Comparison of ENCODE assay signal across 22 cellular contexts in the genomic region with DNA sequence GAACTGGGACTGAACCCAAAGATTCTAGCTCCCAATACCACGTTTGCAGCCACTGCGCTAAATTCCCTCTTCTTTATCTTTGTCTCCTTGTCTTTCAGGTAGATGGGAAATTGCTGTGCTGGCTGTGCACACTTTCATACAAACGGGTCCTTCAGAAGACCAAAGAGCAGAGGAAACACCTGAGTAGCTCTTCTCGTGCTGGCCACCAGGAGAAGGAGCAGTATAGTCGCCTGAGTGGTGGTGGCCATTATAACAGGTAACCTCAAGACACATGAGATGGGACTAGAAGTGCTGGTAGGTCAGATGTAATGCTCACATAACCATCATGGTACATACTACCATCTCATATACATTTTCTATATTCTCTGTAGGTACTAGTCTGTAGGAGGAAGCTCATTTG.
"Had no signal": no experiment of that assay in that cellular context is flagged by ENCODE, and none has a peak within 500 bp of the region (broad histone marks: within the 10 kb centered on the region; RNA-seq: fewer than 3 reads in every experiment).

No MANE protein-coding gene starts in this region.

- H3K4me1 ChIP-seq: foreskin keratinocyte, parathyroid adenoma, psoas muscle, right lobe of liver, suprapubic skin, thyroid gland, upper lobe of left lung, vagina had no signal

- H3K9me3 Mint-ChIP-seq: dendritic cell treated with granulocyte-macrophage colony-stimulating factor and Interleukin-4, amounts not matched to agents 40 ng/mL and 50 ng/mL, for 4 days; effector memory CD8-positive, alpha-beta T cell; naive B cell; nephron; stimulated activated effector memory CD8-positive, alpha-beta T cell treated with anti-CD3 and anti-CD28 coated beads, Interleukin-12 subunit alpha, Interleukin-12 subunit beta, amount 100 ng/mL, for 72 hours had no signal

- H3K9me3 ChIP-seq: psoas muscle, right lobe of liver, suprapubic skin, thyroid gland, upper lobe of left lung, vagina had no signal

- H3K27ac ChIP-seq: foreskin keratinocyte, parathyroid adenoma, psoas muscle, right lobe of liver, suprapubic skin, thyroid gland, upper lobe of left lung, vagina had no signal

- H3K4me3 Mint-ChIP-seq: dendritic cell treated with granulocyte-macrophage colony-stimulating factor and Interleukin-4, amounts not matched to agents 40 ng/mL and 50 ng/mL, for 4 days; effector memory CD8-positive, alpha-beta T cell; naive B cell; nephron; stimulated activated effector memory CD8-positive, alpha-beta T cell treated with anti-CD3 and anti-CD28 coated beads, Interleukin-12 subunit alpha, Interleukin-12 subunit beta, amount 100 ng/mL, for 72 hours had no signal

- H3K9ac ChIP-seq: parathyroid adenoma had no signal

- H3K4me3 ChIP-seq: lung, psoas muscle, right lobe of liver, suprapubic skin, thyroid gland, upper lobe of left lung, vagina had no signal

- H3K27ac Mint-ChIP-seq: dendritic cell treated with granulocyte-macrophage colony-stimulating factor and Interleukin-4, amounts not matched to agents 40 ng/mL and 50 ng/mL, for 4 days; effector memory CD8-positive, alpha-beta T cell; naive B cell; nephron had no signal

- H3K27me3 ChIP-seq: foreskin keratinocyte, right lobe of liver, suprapubic skin, thyroid gland, upper lobe of left lung, vagina had no signal

- DNase-seq: effector memory CD8-positive, alpha-beta T cell; erythroblast; foreskin keratinocyte; left colon; left ventricle myocardium superior; mesenchymal stem cell; naive B cell; psoas muscle; retina; right lobe of liver; stimulated activated CD4-positive, alpha-beta T cell treated with anti-CD3 and anti-CD28 coated beads, Interleukin-4, amount 100 ng/mL, for 1 hour; stimulated activated CD8-positive, alpha-beta memory T cell treated with anti-CD3 and anti-CD28 coated beads, Interleukin-4, amount 100 ng/mL, for 48 hours; stimulated activated naive CD8-positive, alpha-beta T cell treated with anti-CD3 and anti-CD28 coated beads, Interleukin-15, Interleukin-2, amounts not matched to agents 100 U/mL and 50 U/mL, for 24 hours; thyroid gland; upper lobe of left lung had no signal

- H3K27me3 Mint-ChIP-seq: dendritic cell treated with granulocyte-macrophage colony-stimulating factor and Interleukin-4, amounts not matched to agents 40 ng/mL and 50 ng/mL, for 4 days; effector memory CD8-positive, alpha-beta T cell; naive B cell had no signal

- H3K4me1 Mint-ChIP-seq: naive B cell; nephron; stimulated activated effector memory CD8-positive, alpha-beta T cell treated with anti-CD3 and anti-CD28 coated beads, Interleukin-12 subunit alpha, Interleukin-12 subunit beta, amount 100 ng/mL, for 72 hours had no signal
